In genomic region chr2:151526572-151527090, GRCh38 we compare ENCODE assay signal across 15 cellular contexts.
A peak's percentile ranks its signal among the peaks of the same experiment; 100 is the strongest.
DNase-seq lines count a peak whose midpoint lies in the region; ATAC-seq and TF ChIP-seq lines count a peak whose summit lies in the region.
"Had no signal": no experiment of that assay in that cellular context is flagged by ENCODE, and none has a peak within 500 bp of the region (broad histone marks: within the 10 kb centered on the region; RNA-seq: fewer than 3 reads in every experiment).

No MANE protein-coding gene starts in this region.

- ATAC-seq in HCT116 (no peak), memory B cell (ENCODE audit: low read depth) (no peak), HG03159 (IDR thresholded peaks at IDR 0.05; ENCODE audit: unreplicated experiment) (no peak)
- ATAC-seq in stimulated activated memory B cell treated with anti-CD40 and anti-IgM and Interleukin-4, amounts not matched to agents 10 μg/mL and 1 μg/mL and 100 μg/mL, for 72 hours, result no peak
- ATAC-seq: A549 had no signal

- TF ChIP-seq POLR2A in HCT116 (IDR thresholded peaks at IDR 0.05; ENCODE audit: borderline replicate concordance, extremely low read depth, insufficient read depth, insufficient read length), result no peak

- no peaks in the 10 kb centered on the region for H3K4me1 ChIP-seq in HCT116 (ENCODE audit: control insufficient read depth in 1 of 2, insufficient read depth in 2 of 2, low read length in 2 of 2)
- H3K4me1 ChIP-seq in endodermal cell (ENCODE audit: control insufficient read depth, insufficient read depth, low read length), result no peaks in the 10 kb centered on the region
- H3K4me1 ChIP-seq: A549 had no signal

- H3K9me3 Mint-ChIP-seq in endodermal cell, result no peaks in the 10 kb centered on the region
- H3K9me3 Mint-ChIP-seq in memory B cell, result no peaks in the 10 kb centered on the region
- no peaks in the 10 kb centered on the region for H3K9me3 Mint-ChIP-seq in stimulated activated memory B cell treated with anti-CD40 and anti-IgM and Interleukin-4, amounts not matched to agents 10 μg/mL and 1 μg/mL and 100 μg/mL, for 72 hours
- H3K9me3 Mint-ChIP-seq: CD8-positive, alpha-beta memory T cell had no signal

- H3K9me3 ChIP-seq in HCT116 (ENCODE audit: control insufficient read depth in 1 of 2, insufficient read depth in 1 of 2, low read depth in 1 of 2, low read length in 2 of 2) (no peaks in the 10 kb centered on the region), endodermal cell (ENCODE audit: control insufficient read depth, low read length) (no peaks in the 10 kb centered on the region)
- H3K9me3 ChIP-seq: A549, BLaER1, Caco-2 had no signal

- RAD21 ChIA-PET in HCT116 (lab: Charles Lee; ENCODE audit: low non-redundant PET in 1 of 2, low total read pairs in 2 of 2, uncharacterized antibody in 2 of 2, unreplicated experiment in 2 of 2), result no interaction called here

- H3K4me2 ChIP-seq in HCT116 (ENCODE audit: low read length), result no peak overlapping the region
- H3K4me2 ChIP-seq: A549 had no signal

- POLR2A ChIA-PET in HCT116 (lab: Charles Lee), result no interaction called here

- BruUV-seq in HCT116 (replicated peaks; lab: Mats Ljungman, UMichigan), result no TSS peak

- DNase-seq in HCT116 (ENCODE audit: low read depth, low spot score) (no peak), endodermal cell (no peak), memory B cell (ENCODE audit: low spot score in 2 of 2) (no peak), activated T-cell treated with anti-CD3 and anti-CD28 coated beads for 4 hours (no peak), GOT3 (lab: John Stamatoyannopoulos, UW) (no peak)
- DNase-seq: Caco-2; CD8-positive, alpha-beta memory T cell; DND-41; GDM1; GM23248; HCEC 1CT had no signal

- WGBS in endodermal cell (ENCODE audit: insufficient coverage in 1 of 2, insufficient read length in 1 of 2), 2 experiments, result 93 to 95% methylated on average over 4 to 6 of the region's 6 CpGs

- TF ChIP-seq RAD21 in HCT116 (IDR thresholded peaks at IDR 0.05; ENCODE audit: low read depth), result peak; percentile 24; the same call in 1 of the 2 replicates

- H3K4me1 Mint-ChIP-seq in endodermal cell (no peaks in the 10 kb centered on the region), memory B cell (peaks cover 11% of the 10 kb centered on the region)
- H3K4me1 Mint-ChIP-seq in stimulated activated memory B cell treated with anti-CD40 and anti-IgM and Interleukin-4, amounts not matched to agents 10 μg/mL and 1 μg/mL and 100 μg/mL, for 72 hours, result peaks cover 13% of the 10 kb centered on the region
- H3K4me1 Mint-ChIP-seq: CD8-positive, alpha-beta memory T cell had no signal

- no peaks in the 10 kb centered on the region for H3K36me3 Mint-ChIP-seq in endodermal cell (ENCODE audit: low read depth)
- H3K36me3 Mint-ChIP-seq in memory B cell, result peaks cover 2% of the 10 kb centered on the region
- no peaks in the 10 kb centered on the region for H3K36me3 Mint-ChIP-seq in stimulated activated memory B cell treated with anti-CD40 and anti-IgM and Interleukin-4, amounts not matched to agents 10 μg/mL and 1 μg/mL and 100 μg/mL, for 72 hours

- H3K9ac ChIP-seq in HCT116 (ENCODE audit: low read length) (no peak overlapping the region), endodermal cell (ENCODE audit: extremely low read depth, low read length, poor library complexity, severe bottlenecking) (no peak overlapping the region)
- H3K9ac ChIP-seq: BLaER1, GM23248 had no signal

- intact Hi-C loops in HCT116 (cut with micrococcal nuclease), result no loop called here

- no peak overlapping the region for H3K4me3 ChIP-seq in HCT116 (replicated peaks in 1 of 2; ENCODE audit: low read depth in 1 of 2, low read length in 2 of 2)
- H3K4me3 ChIP-seq in endodermal cell (ENCODE audit: low read length), result no peak overlapping the region
- H3K4me3 ChIP-seq: A549, BLaER1, GM23248 had no signal

- H3K79me2 ChIP-seq in HCT116 (ENCODE audit: insufficient read depth, low read length), result no peaks in the 10 kb centered on the region

- no peak overlapping the region for H3K27ac ChIP-seq in HCT116 (ENCODE audit: low read depth, low read length)
- no peak overlapping the region for H3K27ac ChIP-seq in endodermal cell (ENCODE audit: low read depth, low read length)
- H3K27ac ChIP-seq: A549, BLaER1, GM23248 had no signal

- no peaks in the 10 kb centered on the region for H3K9me2 ChIP-seq in HCT116 (ENCODE audit: insufficient read depth)

- H3K27me3 Mint-ChIP-seq in endodermal cell (ENCODE audit: insufficient read depth), result no peaks in the 10 kb centered on the region
- H3K27me3 Mint-ChIP-seq in memory B cell, result no peaks in the 10 kb centered on the region
- H3K27me3 Mint-ChIP-seq in stimulated activated memory B cell treated with anti-CD40 and anti-IgM and Interleukin-4, amounts not matched to agents 10 μg/mL and 1 μg/mL and 100 μg/mL, for 72 hours, result no peaks in the 10 kb centered on the region
- H3K27me3 Mint-ChIP-seq: CD8-positive, alpha-beta memory T cell had no signal

- CTCF ChIA-PET in HCT116 (lab: Charles Lee), result no interaction called here

- no peak overlapping the region for H2AFZ ChIP-seq in HCT116 (ENCODE audit: low read depth, low read length, poor library complexity, severe bottlenecking)
- H2AFZ ChIP-seq: GM23248 had no signal

- TF ChIP-seq CTCF in HCT116 (IDR thresholded peaks at IDR 0.05 in 2 of 3, conservative IDR thresholded peaks at IDR 0.05 in 1 of 3; ENCODE audit: borderline replicate concordance in 1 of 3, insufficient read depth in 1 of 3, low read depth in 2 of 3, low read length in 2 of 3) (no peak), endodermal cell (conservative IDR thresholded peaks at IDR 0.05) (peak; percentile 21)

- no peaks in the 10 kb centered on the region for H4K20me1 ChIP-seq in HCT116 (ENCODE audit: insufficient read depth)
- H4K20me1 ChIP-seq: BLaER1 had no signal

- no peaks in the 10 kb centered on the region for H3K27me3 ChIP-seq in HCT116 (ENCODE audit: insufficient read depth, low read length)
- no peaks in the 10 kb centered on the region for H3K27me3 ChIP-seq in endodermal cell (ENCODE audit: control insufficient read depth, insufficient read depth, low read length, poor library complexity, severe bottlenecking)
- H3K27me3 ChIP-seq: BLaER1 had no signal

- H3K4me3 Mint-ChIP-seq in endodermal cell (no peak overlapping the region), memory B cell (no peak overlapping the region)
- H3K4me3 Mint-ChIP-seq in stimulated activated memory B cell treated with anti-CD40 and anti-IgM and Interleukin-4, amounts not matched to agents 10 μg/mL and 1 μg/mL and 100 μg/mL, for 72 hours, result peak overlapping the region; percentile 40
- H3K4me3 Mint-ChIP-seq: CD8-positive, alpha-beta memory T cell had no signal

- no peaks in the 10 kb centered on the region for H3K36me3 ChIP-seq in HCT116 (ENCODE audit: control insufficient read depth in 1 of 2, insufficient read depth in 2 of 2, low read length in 2 of 2)
- H3K36me3 ChIP-seq in endodermal cell (ENCODE audit: control insufficient read depth, insufficient read depth, low read length), result no peaks in the 10 kb centered on the region
- H3K36me3 ChIP-seq: BLaER1 had no signal

- H3K27ac Mint-ChIP-seq in endodermal cell (no peak overlapping the region), memory B cell (peak overlapping the region; percentile 82)
- H3K27ac Mint-ChIP-seq in stimulated activated memory B cell treated with anti-CD40 and anti-IgM and Interleukin-4, amounts not matched to agents 10 μg/mL and 1 μg/mL and 100 μg/mL, for 72 hours, result peak overlapping the region; percentile 50

TF ChIP-seq in HCT116, 20 proteins besides CTCF, POLR2A, EP300 and RAD21:
- no peak for TF ChIP-seq FOSL1 (IDR thresholded peaks at IDR 0.05; ENCODE audit: low read depth)
- TF ChIP-seq ELF1 (IDR thresholded peaks at IDR 0.05; ENCODE audit: borderline replicate concordance, low read depth), result no peak
